In the genomic region with DNA sequence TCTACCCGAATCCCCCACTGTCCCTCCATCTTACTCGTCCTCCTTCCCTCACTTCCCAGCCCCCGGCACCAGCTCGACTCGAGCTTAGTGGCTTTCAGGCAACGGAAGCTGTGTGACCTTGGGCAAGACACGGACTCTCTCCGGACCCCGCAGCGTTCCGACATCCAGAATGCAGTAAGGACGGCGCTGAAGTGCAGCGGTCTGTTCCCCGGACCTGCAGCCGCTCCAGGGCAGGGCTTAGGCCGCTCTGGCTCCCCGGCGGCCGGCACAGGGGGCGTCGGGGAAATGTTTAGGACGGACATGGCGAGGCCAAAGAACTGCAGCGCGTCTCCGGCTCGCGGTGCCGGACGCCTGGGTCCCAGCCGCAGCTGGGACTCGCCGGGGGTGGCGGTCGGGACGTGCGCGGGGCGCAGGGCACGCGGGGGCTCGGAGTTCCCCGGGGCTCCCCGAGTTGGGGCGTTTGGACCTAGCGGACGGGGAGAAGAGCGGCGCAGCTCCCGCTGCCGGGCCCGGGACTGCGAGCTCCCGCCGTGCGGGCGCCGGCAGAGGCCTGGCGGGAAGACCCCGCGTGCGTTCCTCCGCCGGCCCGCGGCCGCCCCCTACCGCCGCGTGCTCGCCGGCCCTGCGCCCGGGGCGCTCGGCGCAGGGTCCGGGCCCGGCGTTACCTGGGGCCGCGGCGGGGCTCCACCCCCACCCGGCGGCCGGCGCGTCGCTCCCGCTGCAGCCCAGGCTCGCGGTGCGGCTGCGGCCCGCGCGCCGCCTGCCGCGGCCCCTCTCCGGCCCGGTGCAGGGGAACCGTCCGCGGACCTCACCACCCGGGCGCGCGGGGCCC, we compare ENCODE assay signal across 8 cellular contexts. TPM values are rescaled to one million over a fixed set of nuclear protein-coding genes. Genes with fewer than 3 reads are reported as not detected.
DNase-seq lines count a peak whose midpoint lies in the region; ATAC-seq, FAIRE-seq and TF ChIP-seq lines count a peak whose summit lies in the region.

No MANE protein-coding gene starts in this region.

- no peak for FAIRE-seq in H54 (lab: Jason Lieb, UNC)

- peak overlapping the region; percentile 52 for H3K4me3 ChIP-seq in WERI-Rb-1 (ENCODE audit: low read depth, low read length)
- peak overlapping the region; percentile 71 to 84 (median 80) for H3K4me3 ChIP-seq in esophagus muscularis mucosa
- peak overlapping the region; percentile 91 for H3K4me3 ChIP-seq in neural cell (ENCODE audit: low read length)

- H3K79me2 ChIP-seq in neural cell (replicated peaks; ENCODE audit: insufficient read depth, low read length), result no peaks in the 10 kb centered on the region

- TF ChIP-seq RAD21 in neural cell (conservative IDR thresholded peaks at IDR 0.05), result no peak

- H3K4me1 ChIP-seq in esophagus muscularis mucosa, result peaks cover 26 to 63% (median 59%) of the 10 kb centered on the region in 4 donors

- no peaks in the 10 kb centered on the region for H3K36me3 ChIP-seq in WERI-Rb-1
- H3K36me3 ChIP-seq in esophagus muscularis mucosa, result no peaks in the 10 kb centered on the region
- no peaks in the 10 kb centered on the region for H3K36me3 ChIP-seq in neural cell (ENCODE audit: insufficient read depth, low read length)

- H3K4me2 ChIP-seq in neural cell (ENCODE audit: low read length), result peak overlapping the region; percentile 39

- peak; percentile 36; the same call in 1 of the 2 replicates for TF ChIP-seq CTCF in WERI-Rb-1 (IDR thresholded peaks at IDR 0.05; ENCODE audit: low read depth, low read length)
- TF ChIP-seq CTCF in esophagus muscularis mucosa (IDR thresholded peaks at IDR 0.05), result peak in 2 of 3 experiments; percentile 9 to 26
- peak; percentile 45 for TF ChIP-seq CTCF in neural cell (IDR thresholded peaks at IDR 0.05; ENCODE audit: poor library complexity, severe bottlenecking)

- no peak overlapping the region for H2AFZ ChIP-seq in neural cell (ENCODE audit: low read depth, low read length)

- TF ChIP-seq POLR2A in esophagus muscularis mucosa (IDR thresholded peaks at IDR 0.05; ENCODE audit: low read depth) (no peak), H54 (IDR thresholded peaks at IDR 0.05; ENCODE audit: low read depth, low read length) (no peak)

- DNase-seq in Daoy (ENCODE audit: low read depth), result peak; percentile 52
- DNase-seq in WERI-Rb-1, result peak; percentile 31
- DNase-seq in esophagus muscularis mucosa (ENCODE audit: extremely low spot score), result no peak
- DNase-seq in H4 (ENCODE audit: low spot score), result no peak
- no peak for DNase-seq in H54 (ENCODE audit: insufficient read length, low spot score)

- H3K9me2 ChIP-seq in neural cell (ENCODE audit: insufficient read depth, low read length), result no peaks in the 10 kb centered on the region

- no peaks in the 10 kb centered on the region for H3K27me3 ChIP-seq in WERI-Rb-1 (ENCODE audit: insufficient read depth, low read depth, severe bottlenecking)
- no peaks in the 10 kb centered on the region for H3K27me3 ChIP-seq in esophagus muscularis mucosa
- no peaks in the 10 kb centered on the region for H3K27me3 ChIP-seq in neural cell (ENCODE audit: insufficient read depth, low read depth, low read length)

- H3K9ac ChIP-seq in neural cell (ENCODE audit: low read length), result peak overlapping the region; percentile 79

- no peaks in the 10 kb centered on the region for H3F3A ChIP-seq in neural cell (ENCODE audit: insufficient read depth, low read length, poor library complexity, severe bottlenecking)

- ATAC-seq in GM19395 (IDR thresholded peaks at IDR 0.05; ENCODE audit: unreplicated experiment) (peak; percentile 46), HG03432 (IDR thresholded peaks at IDR 0.05; ENCODE audit: unreplicated experiment) (peak; percentile 54)

- no peaks in the 10 kb centered on the region for H4K20me1 ChIP-seq in neural cell (ENCODE audit: insufficient read depth)

- H3K27ac ChIP-seq in WERI-Rb-1, result peak overlapping the region; percentile 75
- peak overlapping the region; percentile 90 to 93 (median 90) for H3K27ac ChIP-seq in esophagus muscularis mucosa (replicated peaks in 1 of 4)
- no peak overlapping the region for H3K27ac ChIP-seq in neural cell (ENCODE audit: low read length)

- TF ChIP-seq EP300 in esophagus muscularis mucosa (IDR thresholded peaks at IDR 0.05), result no peak
- TF ChIP-seq EP300 in neural cell (conservative IDR thresholded peaks at IDR 0.05; ENCODE audit: poor library complexity, severe bottlenecking), result no peak

- intact Hi-C loops in esophagus muscularis mucosa (cut with DNase I), result loop anchor here (5.0 to 10.0 kb wide), 3 partner anchors 96 to 128 kb away; partner anchors contain the start of genes CLTB, FAF2 and TSPAN17

- H3K9me3 ChIP-seq in WERI-Rb-1 (ENCODE audit: severe bottlenecking) (no peaks in the 10 kb centered on the region), esophagus muscularis mucosa (no peaks in the 10 kb centered on the region), neural cell (ENCODE audit: low read length) (no peaks in the 10 kb centered on the region)

- WGBS in esophagus muscularis mucosa, result 7% methylated on average over 2 of the region's 110 CpGs

TF ChIP-seq in neural cell, 6 proteins besides CTCF, POLR2A, EP300 and RAD21:
- TF ChIP-seq TAF1 (IDR thresholded peaks at IDR 0.05; ENCODE audit: low read depth) (peak; percentile 16), MXI1 (conservative IDR thresholded peaks at IDR 0.05; ENCODE audit: poor library complexity, severe bottlenecking) (no peak)

RNA-seq across cellular contexts. Expression of gene RNF44, which starts 5.6 kb away (rescaled TPM):
- 9.5 and 10.4 TPM in 2 replicates for total RNA-seq in Daoy (2014; rRNA removed; shearing (Covaris generic))
- total RNA-seq in esophagus muscularis mucosa, result 10 to 100 TPM; 11.3 to 22.2 (median 18.7) TPM
- 22.2 and 27.0 TPM in 2 replicates for polyA plus RNA-seq in neural cell
- polyA minus RNA-seq in neural cell, result 25.1 and 33.0 TPM in 2 replicates
- 3.0 and 4.9 TPM in 2 replicates for total RNA-seq in H4 (2014; rRNA removed; shearing (Covaris generic))

RNA-seq across cellular contexts. Expression of gene CDHR2, which starts 6.3 kb away (rescaled TPM):
- 0.36 TPM in 1 of 2 replicates, not detected in the other for total RNA-seq in Daoy (2014; rRNA removed; shearing (Covaris generic))
- total RNA-seq in esophagus muscularis mucosa, result under 1 TPM in 1 of 4 donors, not detected in 3; 0.92 TPM
- 0.38 and 1.0 TPM in 2 replicates for polyA plus RNA-seq in neural cell
- polyA minus RNA-seq in neural cell, result 0.49 and 0.93 TPM in 2 replicates
- total RNA-seq in H4 (2014; rRNA removed; shearing (Covaris generic)), result not detected in 2 replicates

Comparison
In these comparisons a context has a peak if more than half of its experiments do, and no peak if none do; other contexts are left out.
1. DNase-seq: peak in Daoy (single experiment) and WERI-Rb-1 (single experiment); none in esophagus muscularis mucosa (single experiment), H4 (single experiment) and H54 (single experiment).
2. Peak in every context shown above with its lines, with median percentiles within 50 percentile points of each other: H3K4me3 ChIP-seq and CTCF ChIP-seq.